ENCODE assay signal across 2 cellular contexts in genomic region chr20:53561505-53561904, GRCh38.
TF ChIP-seq lines count a peak whose summit lies in the region.

No MANE protein-coding gene starts in this region.

TF ChIP-seq in HepG2, 621 proteins besides CTCF, POLR2A, EP300 and RAD21:
- TF ChIP-seq ZNF121 (CRISPR knock-in tag; IDR thresholded peaks at IDR 0.05), result peak; percentile 96
- no peak for TF ChIP-seq ZNF263 (CRISPR knock-in tag; IDR thresholded peaks at IDR 0.05)
TF ChIP-seq in HepG2: peak in this region for 1.

TF ChIP-seq in H1, 55 proteins besides CTCF, POLR2A, EP300 and RAD21:
- TF ChIP-seq KDM5A (IDR thresholded peaks at IDR 0.05; ENCODE audit: low read length) (no peak), TAF7 (optimal IDR thresholded peaks at IDR 0.05; ENCODE audit: borderline replicate concordance, low read depth, low read length) (no peak), KDM1A (IDR thresholded peaks at IDR 0.05; ENCODE audit: borderline replicate concordance, low read length) (peak; percentile 53; the same call in 1 of the 2 replicates), EGR1 (IDR thresholded peaks at IDR 0.05; ENCODE audit: borderline replicate concordance, low read depth, low read length) (no peak)
